8 cellular contexts compared by ENCODE assay signal in the genomic region with DNA sequence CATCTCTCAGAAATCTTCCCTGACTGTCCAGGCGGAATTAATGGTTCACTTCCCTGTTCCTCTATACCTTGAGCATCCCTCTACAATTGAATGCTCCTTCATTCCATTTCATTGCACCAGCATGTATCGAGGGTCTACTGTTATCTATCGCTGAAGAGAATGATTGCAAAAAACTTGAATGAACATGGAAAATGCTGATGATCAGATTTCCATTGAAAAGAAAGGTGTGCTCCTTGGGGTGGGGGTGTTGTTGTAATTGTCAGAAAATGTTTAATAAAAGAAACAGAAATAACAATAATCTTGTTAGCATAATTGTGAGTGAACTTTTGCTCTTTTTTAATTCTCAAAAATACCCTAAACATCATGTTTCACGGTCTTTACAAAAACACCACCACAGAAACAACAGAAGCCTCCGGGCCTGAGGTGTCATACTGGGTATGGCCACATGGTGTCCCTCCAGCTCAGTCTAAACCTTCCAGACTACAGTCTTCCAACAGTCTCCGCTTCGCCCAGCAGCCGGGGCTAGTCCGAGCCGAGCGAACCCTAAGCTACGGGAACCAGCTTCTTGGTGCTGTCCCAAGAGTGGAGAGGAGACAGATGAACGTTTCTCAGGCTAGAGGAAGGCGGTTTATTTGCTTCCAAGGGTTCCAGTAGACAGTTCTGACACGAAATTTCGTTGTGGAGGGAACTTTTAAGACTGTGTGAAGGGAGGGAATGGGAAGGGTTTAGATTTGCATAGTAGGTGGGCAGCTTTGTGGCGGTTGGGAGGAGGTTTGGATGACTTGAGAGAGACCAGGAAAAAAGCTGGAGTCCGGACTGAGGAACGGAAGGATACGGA.
DNase-seq lines count a peak whose midpoint lies in the region; ATAC-seq and TF ChIP-seq lines count a peak whose summit lies in the region.

No MANE protein-coding gene starts in this region.

- in situ Hi-C loops in Panc1 (cut with HindIII; ENCODE audit: low pct_unique_long_range_greater_than_20kb, low sequenced_read_pairs): no loop called here

- H3K36me3 Mint-ChIP-seq in natural killer cell treated with Interleukin-12 subunit alpha and Interleukin-12 subunit beta and Interleukin-15 and Interleukin-18, amount 100 ng/mL, for 72 hours: no peaks in the 10 kb centered on the region

- POLR2A ChIA-PET in Panc1 (lab: Charles Lee): interaction anchor here (0.7 to 1.7 kb wide), 4 partner anchors 34 to 135 kb away, joined by 3 to 13 read pairs (median 4); a partner anchor contains a TSS

- no TSS peak for BruUV-seq in Panc1 (replicated peaks; lab: Mats Ljungman, UMichigan)

- no peaks in the 10 kb centered on the region for H3K9me3 Mint-ChIP-seq in natural killer cell treated with Interleukin-12 subunit alpha and Interleukin-12 subunit beta and Interleukin-15 and Interleukin-18, amount 100 ng/mL, for 72 hours

- no peak overlapping the region for H3K27ac Mint-ChIP-seq in natural killer cell treated with Interleukin-12 subunit alpha and Interleukin-12 subunit beta and Interleukin-15 and Interleukin-18, amount 100 ng/mL, for 72 hours

- peak; percentile 76 for DNase-seq in DMS 273 treated with DMSO at 0.1 percent for 48 hours (lab: John Stamatoyannopoulos, UW)
- DNase-seq in Panc1 (ENCODE audit: low read depth, low spot score): peak; percentile 96
- peak; percentile 62 to 65 for DNase-seq in activated T-helper 1 cell treated with anti-CD3 and anti-CD28 coated beads, Interleukin-2, amount 50 U/mL, for 16 hours (ENCODE audit: low read depth in 1 of 2, low spot score in 1 of 2)
- peak; percentile 93 for DNase-seq in fibroblast of mammary gland (ENCODE audit: low read depth)
- DNase-seq in natural killer cell treated with Interleukin-12 subunit alpha and Interleukin-12 subunit beta and Interleukin-15 and Interleukin-18, amount 100 ng/mL, for 72 hours (ENCODE audit: low spot score): peak; percentile 70
- peak; percentile 49 to 77 (median 72) for DNase-seq in stimulated activated naive CD4-positive, alpha-beta T cell (lab: John Stamatoyannopoulos, UW)

- H3K4me3 ChIP-seq in Panc1 (ENCODE audit: low read depth in 2 of 2, low read length in 2 of 2) (peak overlapping the region; percentile 57 to 75), fibroblast of mammary gland (ENCODE audit: control insufficient read depth, low read depth, low read length) (peak overlapping the region; percentile 66)

- ATAC-seq in GM21526 (IDR thresholded peaks at IDR 0.05; ENCODE audit: low FRiP score, unreplicated experiment) (peak; percentile 80), Panc1 (peak; percentile 77)
- ATAC-seq in natural killer cell treated with Interleukin-12 subunit alpha and Interleukin-12 subunit beta and Interleukin-15 and Interleukin-18, amount 100 ng/mL, for 72 hours: peak; percentile 85 to 89

- TF ChIP-seq EP300 in Ishikawa (IDR thresholded peaks at IDR 0.05; ENCODE audit: borderline replicate concordance): no peak

- CTCF ChIA-PET in Panc1 (lab: Charles Lee): interaction anchor here (0.5 to 1.9 kb wide), 28 partner anchors 8 to 854 kb away, joined by 3 to 30 read pairs (median 5); a partner anchor contains a TSS

- peaks cover 10 to 11% of the 10 kb centered on the region in 2 donors for H3K4me1 Mint-ChIP-seq in natural killer cell treated with Interleukin-12 subunit alpha and Interleukin-12 subunit beta and Interleukin-15 and Interleukin-18, amount 100 ng/mL, for 72 hours (ENCODE audit: low read depth in 2 of 2)

- peak overlapping the region; percentile 75 for H3K4me3 Mint-ChIP-seq in natural killer cell treated with Interleukin-12 subunit alpha and Interleukin-12 subunit beta and Interleukin-15 and Interleukin-18, amount 100 ng/mL, for 72 hours

- H3K27me3 Mint-ChIP-seq in natural killer cell treated with Interleukin-12 subunit alpha and Interleukin-12 subunit beta and Interleukin-15 and Interleukin-18, amount 100 ng/mL, for 72 hours: peaks cover 37 to 40% of the 10 kb centered on the region in 2 donors

- intact Hi-C loops in Panc1 (cut with micrococcal nuclease; ENCODE audit: unreplicated experiment): loop anchor here (1.0 to 5.0 kb wide), 5 partner anchors 75 to 854 kb away; a partner anchor contains a TSS

- H3K4me1 ChIP-seq in Panc1 (ENCODE audit: control insufficient read depth, insufficient read depth, low read length): peaks cover 39% of the 10 kb centered on the region

- no peaks in the 10 kb centered on the region for H3K9me3 ChIP-seq in Panc1 (ENCODE audit: control insufficient read depth, insufficient read depth, low read depth, low read length)

- peak overlapping the region; percentile 93 for H3K27ac ChIP-seq in Panc1 (ENCODE audit: low read length)

- TF ChIP-seq CTCF in Panc1 (IDR thresholded peaks at IDR 0.05) (peak; percentile 99), fibroblast of mammary gland (conservative IDR thresholded peaks at IDR 0.05; ENCODE audit: control insufficient read depth, insufficient read depth, low read depth, low read length) (peak; percentile 98)

- no peaks in the 10 kb centered on the region for H3K36me3 ChIP-seq in Panc1 (ENCODE audit: control insufficient read depth, insufficient read depth, low read length)

- TF ChIP-seq RAD21 in Ishikawa (IDR thresholded peaks at IDR 0.05; ENCODE audit: low read depth): peak; percentile 93

- no peaks in the 10 kb centered on the region for H3K27me3 ChIP-seq in Panc1 (ENCODE audit: control insufficient read depth, insufficient read depth, low read length)

TF ChIP-seq in Ishikawa, 13 proteins besides CTCF, POLR2A, EP300 and RAD21:
- TF ChIP-seq, protein P1, sequence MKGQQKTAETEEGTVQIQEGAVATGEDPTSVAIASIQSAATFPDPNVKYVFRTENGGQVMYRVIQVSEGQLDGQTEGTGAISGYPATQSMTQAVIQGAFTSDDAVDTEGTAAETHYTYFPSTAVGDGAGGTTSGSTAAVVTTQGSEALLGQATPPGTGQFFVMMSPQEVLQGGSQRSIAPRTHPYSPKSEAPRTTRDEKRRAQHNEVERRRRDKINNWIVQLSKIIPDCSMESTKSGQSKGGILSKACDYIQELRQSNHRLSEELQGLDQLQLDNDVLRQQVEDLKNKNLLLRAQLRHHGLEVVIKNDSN (IDR thresholded peaks at IDR 0.05): no peak
- TF ChIP-seq TCF12 (IDR thresholded peaks at IDR 0.05; ENCODE audit: low read depth): 0 out of 2 replicates have a peak, but pooled peaks have one; percentile 25
- TF ChIP-seq, protein P2, sequence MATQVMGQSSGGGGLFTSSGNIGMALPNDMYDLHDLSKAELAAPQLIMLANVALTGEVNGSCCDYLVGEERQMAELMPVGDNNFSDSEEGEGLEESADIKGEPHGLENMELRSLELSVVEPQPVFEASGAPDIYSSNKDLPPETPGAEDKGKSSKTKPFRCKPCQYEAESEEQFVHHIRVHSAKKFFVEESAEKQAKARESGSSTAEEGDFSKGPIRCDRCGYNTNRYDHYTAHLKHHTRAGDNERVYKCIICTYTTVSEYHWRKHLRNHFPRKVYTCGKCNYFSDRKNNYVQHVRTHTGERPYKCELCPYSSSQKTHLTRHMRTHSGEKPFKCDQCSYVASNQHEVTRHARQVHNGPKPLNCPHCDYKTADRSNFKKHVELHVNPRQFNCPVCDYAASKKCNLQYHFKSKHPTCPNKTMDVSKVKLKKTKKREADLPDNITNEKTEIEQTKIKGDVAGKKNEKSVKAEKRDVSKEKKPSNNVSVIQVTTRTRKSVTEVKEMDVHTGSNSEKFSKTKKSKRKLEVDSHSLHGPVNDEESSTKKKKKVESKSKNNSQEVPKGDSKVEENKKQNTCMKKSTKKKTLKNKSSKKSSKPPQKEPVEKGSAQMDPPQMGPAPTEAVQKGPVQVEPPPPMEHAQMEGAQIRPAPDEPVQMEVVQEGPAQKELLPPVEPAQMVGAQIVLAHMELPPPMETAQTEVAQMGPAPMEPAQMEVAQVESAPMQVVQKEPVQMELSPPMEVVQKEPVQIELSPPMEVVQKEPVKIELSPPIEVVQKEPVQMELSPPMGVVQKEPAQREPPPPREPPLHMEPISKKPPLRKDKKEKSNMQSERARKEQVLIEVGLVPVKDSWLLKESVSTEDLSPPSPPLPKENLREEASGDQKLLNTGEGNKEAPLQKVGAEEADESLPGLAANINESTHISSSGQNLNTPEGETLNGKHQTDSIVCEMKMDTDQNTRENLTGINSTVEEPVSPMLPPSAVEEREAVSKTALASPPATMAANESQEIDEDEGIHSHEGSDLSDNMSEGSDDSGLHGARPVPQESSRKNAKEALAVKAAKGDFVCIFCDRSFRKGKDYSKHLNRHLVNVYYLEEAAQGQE (IDR thresholded peaks at IDR 0.05; ENCODE audit: low read depth): no peak
- peak; percentile 27; the same call in 1 of the 2 replicates for TF ChIP-seq TEAD4 (IDR thresholded peaks at IDR 0.05)

Comparison
In these comparisons a context has a peak if more than half of its experiments do, and no peak if none do; other contexts are left out.
1. Peak in every context shown above with its lines: DNase-seq, ATAC-seq, H3K4me3 ChIP-seq and H3K27ac ChIP-seq.